ENCODE assay signal across 30 cellular contexts in genomic region chr1:185984113-185984836, GRCh38.
DNase-seq lines count a peak whose midpoint lies in the region; ATAC-seq and TF ChIP-seq lines count a peak whose summit lies in the region.
"Had no signal": no experiment of that assay in that cellular context is flagged by ENCODE, and none has a peak within 500 bp of the region (broad histone marks: within the 10 kb centered on the region; RNA-seq: fewer than 3 reads in every experiment).

No MANE protein-coding gene starts in this region.

- no peak overlapping the region for H2BK5ac ChIP-seq in mesenchymal stem cell (ENCODE audit: low read depth, low read length, poor library complexity, severe bottlenecking)

- H3K79me2 ChIP-seq in mammary epithelial cell (ENCODE audit: insufficient read depth, low read length) (no peaks in the 10 kb centered on the region), PC-9 (ENCODE audit: low read depth) (no peaks in the 10 kb centered on the region)

- TF ChIP-seq CTCF in ascending aorta (IDR thresholded peaks at IDR 0.05) (no peak), gastroesophageal sphincter (IDR thresholded peaks at IDR 0.05) (no peak), mammary epithelial cell (conservative IDR thresholded peaks at IDR 0.05 in 1 of 2, IDR thresholded peaks at IDR 0.05 in 1 of 2; ENCODE audit: extremely low read depth in 1 of 2, insufficient read depth in 1 of 2, low read depth in 1 of 2, low read length in 2 of 2) (no peak), breast epithelium (IDR thresholded peaks at IDR 0.05) (no peak), PC-9 (conservative IDR thresholded peaks at IDR 0.05) (no peak)

- CTCF ChIA-PET in mammary epithelial cell (lab: Charles Lee; ENCODE audit: low non-redundant PET) (no interaction called here), PC-9 (lab: Charles Lee) (no interaction called here)

- H3K4ac ChIP-seq in mesenchymal stem cell (ENCODE audit: low read depth in 1 of 2, low read length in 2 of 2), result no peak overlapping the region

- no peaks in the 10 kb centered on the region for H3F3A ChIP-seq in PC-9 (ENCODE audit: insufficient read depth, low read depth)

- H3K4me3 ChIP-seq in ascending aorta (no peak overlapping the region), gastroesophageal sphincter (no peak overlapping the region), mesenchymal stem cell (ENCODE audit: insufficient read depth in 1 of 2, low read depth in 1 of 2, low read length in 2 of 2) (no peak overlapping the region), mammary epithelial cell (replicated peaks in 1 of 3; ENCODE audit: insufficient read depth in 1 of 3, low read depth in 2 of 3, low read length in 3 of 3) (no peak overlapping the region), breast epithelium (no peak overlapping the region), PC-9 (no peak overlapping the region)
- H3K4me3 ChIP-seq: MG63, psoas muscle, upper lobe of left lung had no signal

- no peak overlapping the region for H4K91ac ChIP-seq in mesenchymal stem cell (ENCODE audit: low read length)

- peak; percentile 71 for ATAC-seq in gastroesophageal sphincter
- ATAC-seq in HG03469 (IDR thresholded peaks at IDR 0.05; ENCODE audit: unreplicated experiment), result no peak
- ATAC-seq: activated CD8-positive, alpha-beta T cell treated with anti-CD3 and anti-CD28 coated beads, Interleukin-2, amount 10 ng/mL, durations not matched to agents 7 days and 5 days; naive thymus-derived CD8-positive, alpha-beta T cell; PC-3; stimulated activated effector memory CD8-positive, alpha-beta T cell treated with anti-CD3 and anti-CD28 coated beads, Interleukin-12 subunit alpha, Interleukin-12 subunit beta, amount 100 ng/mL, for 72 hours had no signal

- H3K27me3 ChIP-seq in ascending aorta (no peaks in the 10 kb centered on the region), gastroesophageal sphincter (no peaks in the 10 kb centered on the region), mesenchymal stem cell (ENCODE audit: control insufficient read depth in 1 of 2, insufficient read depth in 1 of 2, low read length in 2 of 2) (no peaks in the 10 kb centered on the region), mammary epithelial cell (ENCODE audit: insufficient read depth, low read length) (no peaks in the 10 kb centered on the region), breast epithelium (no peaks in the 10 kb centered on the region), PC-9 (ENCODE audit: insufficient read depth, low read depth) (no peaks in the 10 kb centered on the region)
- H3K27me3 ChIP-seq: MG63, upper lobe of left lung had no signal

- H4K8ac ChIP-seq in mesenchymal stem cell (ENCODE audit: low read length), result no peak overlapping the region

- H2AK5ac ChIP-seq in mesenchymal stem cell (ENCODE audit: low read length, severe bottlenecking), result no peak overlapping the region

- peak; percentile 43 for DNase-seq in EH (ENCODE audit: low read depth)
- DNase-seq in ascending aorta (ENCODE audit: low spot score in 2 of 2), result no peak
- peak; percentile 21 for DNase-seq in mesenchymal stem cell
- DNase-seq in mammary epithelial cell, result no peak
- no peak for DNase-seq in breast epithelium (ENCODE audit: low spot score in 2 of 2)
- no peak for DNase-seq in PC-9
- DNase-seq: activated CD4-positive, alpha-beta T cell treated with anti-CD3 and anti-CD28 coated beads for 4 hours; activated CD8-positive, alpha-beta T cell treated with anti-CD3 and anti-CD28 coated beads, Interleukin-2, amount 10 ng/mL, durations not matched to agents 7 days and 5 days; activated naive CD4-positive, alpha-beta T cell treated with anti-CD3 and anti-CD28 coated beads for 36 hours; amniotic stem cell; C1 segment of cervical spinal cord; Caco-2; GDM1; H9; MG63; midbrain; naive thymus-derived CD8-positive, alpha-beta T cell; NCI-H1105 treated with DMSO at 0.1 percent for 48 hours; NCI-H1930; NCI-H524; nucleus accumbens; PC-3; psoas muscle; SIG-M5; upper lobe of left lung; WERI-Rb-1 had no signal

- TF ChIP-seq POLR2A in gastroesophageal sphincter (IDR thresholded peaks at IDR 0.05), result no peak
- TF ChIP-seq POLR2A in breast epithelium (IDR thresholded peaks at IDR 0.05), result no peak

- H3K36me3 ChIP-seq in ascending aorta (peaks cover 0 to 8% of the 10 kb centered on the region in 2 donors), gastroesophageal sphincter (peaks cover 0 to 7% of the 10 kb centered on the region in 2 donors), mesenchymal stem cell (ENCODE audit: control insufficient read depth in 1 of 2, insufficient read depth in 2 of 2, low read depth in 1 of 2, low read length in 2 of 2) (peaks cover 3 to 64% of the 10 kb centered on the region in 2 experiments), mammary epithelial cell (ENCODE audit: insufficient read depth, low read length) (no peaks in the 10 kb centered on the region), breast epithelium (no peaks in the 10 kb centered on the region), PC-9 (ENCODE audit: low read depth) (no peaks in the 10 kb centered on the region)
- H3K36me3 ChIP-seq: MG63, WERI-Rb-1 had no signal

- H3K9me2 ChIP-seq in PC-9 (ENCODE audit: insufficient read depth), result no peaks in the 10 kb centered on the region

- no peak overlapping the region for H3K14ac ChIP-seq in mesenchymal stem cell (ENCODE audit: low read length in 2 of 2)

- H2AFZ ChIP-seq in mesenchymal stem cell (ENCODE audit: low read depth, low read length) (no peak overlapping the region), mammary epithelial cell (ENCODE audit: low read depth, low read length) (no peak overlapping the region), PC-9 (no peak overlapping the region)

- dilution Hi-C loops in mammary epithelial cell (cut with HindIII; ENCODE audit: low sequenced_read_pairs), result no loop called here

- H3K27ac ChIP-seq in ascending aorta (peak overlapping the region; percentile 30 to 65), gastroesophageal sphincter (peak overlapping the region in 3 of 4 donors; percentile 39 to 68 (median 51)), mesenchymal stem cell (ENCODE audit: low read length, poor library complexity, severe bottlenecking) (no peak overlapping the region), mammary epithelial cell (ENCODE audit: insufficient read depth, low read depth, low read length) (no peak overlapping the region), breast epithelium (no peak overlapping the region), PC-9 (no peak overlapping the region)
- H3K27ac ChIP-seq: KMS-11, psoas muscle, WERI-Rb-1 had no signal

- no peak overlapping the region for H3K23ac ChIP-seq in mesenchymal stem cell (ENCODE audit: low read length in 2 of 2)

- H3K9me3 ChIP-seq in ascending aorta (no peaks in the 10 kb centered on the region), gastroesophageal sphincter (no peaks in the 10 kb centered on the region), mesenchymal stem cell (ENCODE audit: control insufficient read depth, low read length) (no peaks in the 10 kb centered on the region), mammary epithelial cell (replicated peaks; ENCODE audit: insufficient read depth, low read length) (no peaks in the 10 kb centered on the region), breast epithelium (no peaks in the 10 kb centered on the region), PC-9 (ENCODE audit: insufficient read depth, low read depth) (no peaks in the 10 kb centered on the region)
- H3K9me3 ChIP-seq: Caco-2, MG63, psoas muscle, upper lobe of left lung had no signal

- no peak overlapping the region for H3K18ac ChIP-seq in mesenchymal stem cell (ENCODE audit: low read depth in 1 of 2, low read length in 2 of 2)

- intact Hi-C loops in ascending aorta (cut with DNase I), result no loop called here
- intact Hi-C loops in mammary epithelial cell (cut with micrococcal nuclease), result no loop called here
- intact Hi-C loops in breast epithelium (cut with DNase I; ENCODE audit: low total_unique reads), result no loop called here
- intact Hi-C loops in PC-9 (cut with micrococcal nuclease; ENCODE audit: unreplicated experiment), result no loop called here

- no peak overlapping the region for H2BK120ac ChIP-seq in mesenchymal stem cell (ENCODE audit: low read depth, low read length)

- H3K4me1 ChIP-seq in ascending aorta, result peaks cover 4 to 9% of the 10 kb centered on the region in 2 donors
- H3K4me1 ChIP-seq in gastroesophageal sphincter, result peaks cover 0 to 39% (median 5%) of the 10 kb centered on the region in 3 donors
- H3K4me1 ChIP-seq in mesenchymal stem cell (ENCODE audit: control insufficient read depth, insufficient read depth, low read depth, low read length), result no peaks in the 10 kb centered on the region
- no peaks in the 10 kb centered on the region for H3K4me1 ChIP-seq in mammary epithelial cell (ENCODE audit: insufficient read depth, low read length)
- H3K4me1 ChIP-seq in breast epithelium, result no peaks in the 10 kb centered on the region
- no peaks in the 10 kb centered on the region for H3K4me1 ChIP-seq in PC-9 (replicated peaks; ENCODE audit: insufficient read depth)
- H3K4me1 ChIP-seq: Caco-2 had no signal

- H3K9ac ChIP-seq in mesenchymal stem cell (ENCODE audit: low read length) (no peak overlapping the region), mammary epithelial cell (ENCODE audit: insufficient read depth, low read length) (no peak overlapping the region)
- H3K9ac ChIP-seq: KMS-11 had no signal

- H3K79me1 ChIP-seq in mesenchymal stem cell (replicated peaks; ENCODE audit: low read length, poor library complexity, severe bottlenecking), result no peaks in the 10 kb centered on the region

- 40 to 55% methylated on average over 4 of the region's 4 CpGs for WGBS in gastroesophageal sphincter (ENCODE audit: low coverage in 1 of 2), 2 donors
- WGBS in mesenchymal stem cell, result 90% methylated on average over 2 of the region's 4 CpGs
- WGBS in mammary epithelial cell (ENCODE audit: low coverage, missing lambda C conversion rate), result 77% methylated on average over 4 of the region's 4 CpGs

- H4K20me1 ChIP-seq in mammary epithelial cell (ENCODE audit: insufficient read depth, low read length), result peaks cover 2% of the 10 kb centered on the region
- no peaks in the 10 kb centered on the region for H4K20me1 ChIP-seq in PC-9 (ENCODE audit: insufficient read depth)

- no peak overlapping the region for H2BK12ac ChIP-seq in mesenchymal stem cell (ENCODE audit: low read length in 2 of 2)

- BruUV-seq in mammary epithelial cell (replicated peaks; lab: Mats Ljungman, UMichigan), result no TSS peak
- BruUV-seq in PC-9 (replicated peaks; lab: Mats Ljungman, UMichigan), result no TSS peak

- no peak overlapping the region for H2BK15ac ChIP-seq in mesenchymal stem cell (ENCODE audit: low read depth, poor library complexity, severe bottlenecking)

- no peak for TF ChIP-seq EP300 in gastroesophageal sphincter (IDR thresholded peaks at IDR 0.05)

- in situ Hi-C loops in mammary epithelial cell (cut with MboI; ENCODE audit: low sequenced_read_pairs in 2 of 2), result no loop called here

- POLR2A ChIA-PET in PC-9 (lab: Charles Lee; ENCODE audit: unreplicated experiment), result no interaction called here

- H3K4me2 ChIP-seq in mesenchymal stem cell (ENCODE audit: low read length, poor library complexity, severe bottlenecking) (no peak overlapping the region), mammary epithelial cell (ENCODE audit: insufficient read depth, low read depth, low read length) (no peak overlapping the region), PC-9 (no peak overlapping the region)
- H3K4me2 ChIP-seq: KMS-11 had no signal

Comparison
In these comparisons a context has a peak if more than half of its experiments do, and no peak if none do; other contexts are left out.
1. DNase-seq: peak in EH (single experiment) and mesenchymal stem cell (single experiment); none in ascending aorta (0 of 2), mammary epithelial cell (single experiment), breast epithelium (0 of 2) and PC-9 (0 of 2).
2. H3K27ac ChIP-seq: peak in ascending aorta (2 of 2) and gastroesophageal sphincter (3 of 4); none in mesenchymal stem cell (single experiment), mammary epithelial cell (single experiment), breast epithelium (0 of 2) and PC-9 (single experiment).